In the genomic region with DNA sequence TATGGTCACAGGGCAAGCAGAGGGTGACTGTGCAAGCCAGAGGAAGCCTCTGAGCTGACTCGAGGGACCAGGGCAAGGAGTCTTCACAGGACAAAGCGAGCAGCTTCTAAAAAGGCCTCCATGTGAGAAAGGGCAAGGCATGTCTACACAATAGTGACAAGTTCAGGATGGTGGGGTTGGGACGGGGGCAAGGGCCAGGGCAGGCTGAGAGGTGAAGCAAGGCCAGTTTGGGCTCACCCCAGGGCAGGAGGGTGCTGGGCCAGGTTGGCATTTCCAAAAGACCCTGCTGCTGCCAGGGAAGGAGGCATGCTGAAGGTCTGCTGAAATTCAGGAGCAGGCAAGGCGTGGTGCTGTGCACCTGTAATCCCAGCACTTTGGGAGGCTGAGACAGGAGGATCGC, we compare ENCODE assay signal across 22 cellular contexts. TPM values are rescaled to one million over a fixed set of nuclear protein-coding genes. Genes with fewer than 3 reads are reported as not detected.
A peak's percentile ranks its signal among the peaks of the same experiment; 100 is the strongest.
DNase-seq lines count a peak whose midpoint lies in the region; FAIRE-seq and TF ChIP-seq lines count a peak whose summit lies in the region.
"Had no signal": no experiment of that assay in that cellular context is flagged by ENCODE, and none has a peak within 500 bp of the region (broad histone marks: within the 10 kb centered on the region; RNA-seq: fewer than 3 reads in every experiment).

No MANE protein-coding gene starts in this region.

- H3K4me1 Mint-ChIP-seq in T-helper 2 cell treated with Interferon-gamma antibody and Interleukin-4, amounts not matched to agents 5 μg/mL and 100 μg/mL, for 36 hours (ENCODE audit: low read depth) = no peaks in the 10 kb centered on the region
- H3K4me1 Mint-ChIP-seq in endodermal cell (peaks cover 8% of the 10 kb centered on the region), neural progenitor cell (peaks cover 40% of the 10 kb centered on the region)

- no peaks in the 10 kb centered on the region for H3K9me3 ChIP-seq in endodermal cell (ENCODE audit: control insufficient read depth, low read length)
- H3K9me3 ChIP-seq in neural progenitor cell (ENCODE audit: low read depth) = no peaks in the 10 kb centered on the region
- H3K9me3 ChIP-seq: A549, Caco-2 had no signal

- H3K27ac Mint-ChIP-seq in T-helper 2 cell treated with Interferon-gamma antibody and Interleukin-4, amounts not matched to agents 5 μg/mL and 100 μg/mL, for 36 hours = peak overlapping the region; percentile 15
- no peak overlapping the region for H3K27ac Mint-ChIP-seq in endodermal cell
- H3K27ac Mint-ChIP-seq in neural progenitor cell = peak overlapping the region; percentile 36
- H3K27ac Mint-ChIP-seq: CD4-positive, alpha-beta T cell; GM23338; H9 had no signal

- no peaks in the 10 kb centered on the region for H3K79me2 ChIP-seq in neural progenitor cell (ENCODE audit: low read depth)

- H3K9ac ChIP-seq in endodermal cell (ENCODE audit: extremely low read depth, low read length, poor library complexity, severe bottlenecking) = no peak overlapping the region
- no peak overlapping the region for H3K9ac ChIP-seq in neural progenitor cell

- DNase-seq in T-helper 2 cell treated with Interferon-gamma antibody and Interleukin-4, amounts not matched to agents 5 μg/mL and 100 μg/mL, for 36 hours (ENCODE audit: low spot score) = no peak
- DNase-seq in T-helper 2 cell = no peak
- no peak for DNase-seq in endodermal cell
- DNase-seq in neural progenitor cell (ENCODE audit: low spot score) = no peak
- DNase-seq in NCI-H2171 (lab: John Stamatoyannopoulos, UW) = no peak
- no peak for DNase-seq in dermis blood vessel endothelial cell
- DNase-seq in urothelium cell line (ENCODE audit: low spot score) = no peak
- DNase-seq: C1 segment of cervical spinal cord; Caco-2; CD4-positive, alpha-beta T cell; DMS153; DMS79; GDM1; H9 had no signal

- no peak overlapping the region for H2AFZ ChIP-seq in neural progenitor cell (replicated peaks)
- H2AFZ ChIP-seq: GM23338 had no signal

- peaks cover 6% of the 10 kb centered on the region for H3K27me3 Mint-ChIP-seq in T-helper 2 cell treated with Interferon-gamma antibody and Interleukin-4, amounts not matched to agents 5 μg/mL and 100 μg/mL, for 36 hours (ENCODE audit: low read depth)
- H3K27me3 Mint-ChIP-seq in endodermal cell (ENCODE audit: insufficient read depth) (peaks cover 30% of the 10 kb centered on the region), neural progenitor cell (ENCODE audit: insufficient read depth, low read depth) (peaks cover 25% of the 10 kb centered on the region)

- H4K20me1 ChIP-seq in neural progenitor cell (ENCODE audit: low read depth) = peaks cover 14% of the 10 kb centered on the region

- peaks cover 14% of the 10 kb centered on the region for H3F3A ChIP-seq in neural progenitor cell (ENCODE audit: low read depth)

- WGBS in endodermal cell (ENCODE audit: insufficient coverage in 1 of 2, insufficient read length in 1 of 2), 2 experiments = 83 to 87% methylated on average over 3 to 5 of the region's 5 CpGs

- H3K4me3 ChIP-seq in endodermal cell (ENCODE audit: low read length) (no peak overlapping the region), neural progenitor cell (no peak overlapping the region)
- H3K4me3 ChIP-seq: A549, GM23338 had no signal

- peaks cover 9% of the 10 kb centered on the region for H3K27me3 ChIP-seq in endodermal cell (ENCODE audit: control insufficient read depth, insufficient read depth, low read length, poor library complexity, severe bottlenecking)
- H3K27me3 ChIP-seq in neural progenitor cell = peaks cover 14% of the 10 kb centered on the region

- peaks cover 21% of the 10 kb centered on the region for H3K4me1 ChIP-seq in endodermal cell (ENCODE audit: control insufficient read depth, insufficient read depth, low read length)
- peaks cover 34% of the 10 kb centered on the region for H3K4me1 ChIP-seq in neural progenitor cell
- H3K4me1 ChIP-seq: Caco-2 had no signal

- no peak overlapping the region for H3K4me3 Mint-ChIP-seq in T-helper 2 cell treated with Interferon-gamma antibody and Interleukin-4, amounts not matched to agents 5 μg/mL and 100 μg/mL, for 36 hours
- H3K4me3 Mint-ChIP-seq in endodermal cell (no peak overlapping the region), neural progenitor cell (no peak overlapping the region)
- H3K4me3 Mint-ChIP-seq: CD4-positive, alpha-beta T cell; GM23338; H9; IgD-negative memory B cell had no signal

- peak overlapping the region; percentile 38 for H3K27ac ChIP-seq in endodermal cell (ENCODE audit: low read depth, low read length)
- H3K27ac ChIP-seq in neural progenitor cell = no peak overlapping the region
- H3K27ac ChIP-seq: 22Rv1, A549 had no signal

- no peaks in the 10 kb centered on the region for H3K36me3 ChIP-seq in endodermal cell (ENCODE audit: control insufficient read depth, insufficient read depth, low read length)
- no peaks in the 10 kb centered on the region for H3K36me3 ChIP-seq in neural progenitor cell

- H3K9me3 Mint-ChIP-seq in T-helper 2 cell treated with Interferon-gamma antibody and Interleukin-4, amounts not matched to agents 5 μg/mL and 100 μg/mL, for 36 hours = no peaks in the 10 kb centered on the region
- no peaks in the 10 kb centered on the region for H3K9me3 Mint-ChIP-seq in endodermal cell
- H3K9me3 Mint-ChIP-seq in neural progenitor cell = no peaks in the 10 kb centered on the region
- H3K9me3 Mint-ChIP-seq: CD4-positive, alpha-beta T cell; GM23338; H9; IgD-negative memory B cell had no signal

- no peak for TF ChIP-seq CTCF in endodermal cell (conservative IDR thresholded peaks at IDR 0.05)
- no peak for TF ChIP-seq CTCF in neural progenitor cell (IDR thresholded peaks at IDR 0.05)

- no peak for FAIRE-seq in urothelium cell line (lab: Jason Lieb, UNC)
- FAIRE-seq: A549, D721Med, GM12892, GM18507, HTR-8/SVneo had no signal

- H3K4me2 ChIP-seq in neural progenitor cell = no peak overlapping the region
- H3K4me2 ChIP-seq: A549, GM23338 had no signal

- no peaks in the 10 kb centered on the region for H3K36me3 Mint-ChIP-seq in T-helper 2 cell treated with Interferon-gamma antibody and Interleukin-4, amounts not matched to agents 5 μg/mL and 100 μg/mL, for 36 hours (ENCODE audit: low read depth)
- H3K36me3 Mint-ChIP-seq in endodermal cell (ENCODE audit: low read depth) (no peaks in the 10 kb centered on the region), neural progenitor cell (no peaks in the 10 kb centered on the region)
- H3K36me3 Mint-ChIP-seq: IgD-negative memory B cell had no signal

RNA-seq across cellular contexts. Expression of gene CABP7, which starts 12.3 kb away (rescaled TPM):
- total RNA-seq in endodermal cell = under 1 TPM in 1 of 2 donors, not detected in 1; 0.26 TPM
- polyA plus RNA-seq in endodermal cell (2013, experiment 1 of 2) = 17.0 TPM
- 13.5 TPM for polyA plus RNA-seq in endodermal cell (2013, experiment 2 of 2)
- total RNA-seq in neural progenitor cell (ENCODE audit: low replicate concordance) = 0.09 TPM in 1 of 2 replicates, not detected in the other
- total RNA-seq in dermis blood vessel endothelial cell = not detected in 2 replicates
- total RNA-seq: Caco-2 had no signal

RNA-seq across cellular contexts. Expression of gene ZMAT5, which starts 59.3 kb away (rescaled TPM):
- total RNA-seq in endodermal cell (10 to 100 TPM; 15.5 to 22.5 TPM), neural progenitor cell (ENCODE audit: low replicate concordance) (20.8 and 26.7 TPM in 2 replicates), dermis blood vessel endothelial cell (21.5 and 23.5 TPM in 2 replicates)
- 25.9 TPM for polyA plus RNA-seq in endodermal cell (2013, experiment 1 of 2)
- 22.2 TPM for polyA plus RNA-seq in endodermal cell (2013, experiment 2 of 2)

RNA-seq across cellular contexts. Expression of gene UQCR10, which starts 59.7 kb away (rescaled TPM):
- total RNA-seq in endodermal cell (100 to 1,000 TPM; 111 to 120 TPM), neural progenitor cell (ENCODE audit: low replicate concordance) (48.7 and 57.5 TPM in 2 replicates), dermis blood vessel endothelial cell (50.5 and 67.6 TPM in 2 replicates)
- 143 TPM for polyA plus RNA-seq in endodermal cell (2013, experiment 1 of 2)
- polyA plus RNA-seq in endodermal cell (2013, experiment 2 of 2) = 125 TPM
